Comparison of ENCODE assay signal across 19 cellular contexts in genomic region chr22:44711701-44712100, GRCh38. TPM values are rescaled to one million over a fixed set of nuclear protein-coding genes. Genes with fewer than 3 reads are reported as not detected.
DNase-seq lines count a peak whose midpoint lies in the region; ATAC-seq and TF ChIP-seq lines count a peak whose summit lies in the region.
"Had no signal": no experiment of that assay in that cellular context is flagged by ENCODE, and none has a peak within 500 bp of the region (broad histone marks: within the 10 kb centered on the region; RNA-seq: fewer than 3 reads in every experiment).

No MANE protein-coding gene starts in this region.

- no peaks in the 10 kb centered on the region for H3K27me3 Mint-ChIP-seq in T-helper 17 cell
- H3K27me3 Mint-ChIP-seq in activated CD4-positive, alpha-beta T cell treated with anti-CD3 and anti-CD28 coated beads, Interleukin-2, amount 10 ng/mL, durations not matched to agents 24 days and 14 days, result no peaks in the 10 kb centered on the region

- TF ChIP-seq EP300 in suprapubic skin (IDR thresholded peaks at IDR 0.05), result no peak

- intact Hi-C loops in activated CD4-positive, alpha-beta T cell treated with anti-CD3 and anti-CD28 coated beads, Interleukin-2, amount 10 ng/mL, durations not matched to agents 24 days and 14 days (cut with micrococcal nuclease), result no loop called here

- H3K4me1 ChIP-seq in muscle layer of duodenum (ENCODE audit: control insufficient read depth in 1 of 2, insufficient read depth in 2 of 2, low read length in 2 of 2) (no peaks in the 10 kb centered on the region), suprapubic skin (peaks cover 18% of the 10 kb centered on the region)
- H3K4me1 ChIP-seq: left ventricle myocardium inferior, parathyroid adenoma, testis had no signal

- H3K4me3 ChIP-seq in muscle layer of duodenum (ENCODE audit: low read depth in 1 of 2, low read length in 2 of 2) (no peak overlapping the region), suprapubic skin (no peak overlapping the region)
- H3K4me3 ChIP-seq: cardiac muscle cell, GM23338, left ventricle myocardium inferior, skin epidermis, testis had no signal

- no peak for TF ChIP-seq POLR2A in suprapubic skin (IDR thresholded peaks at IDR 0.05)

- H3K4me1 Mint-ChIP-seq in T-helper 17 cell, result peaks cover 25% of the 10 kb centered on the region
- H3K4me1 Mint-ChIP-seq in activated CD4-positive, alpha-beta T cell treated with anti-CD3 and anti-CD28 coated beads, Interleukin-2, amount 10 ng/mL, durations not matched to agents 24 days and 14 days, result peaks cover 1% of the 10 kb centered on the region

- peak overlapping the region; percentile 88 for H3K27ac Mint-ChIP-seq in T-helper 17 cell
- H3K27ac Mint-ChIP-seq in activated CD4-positive, alpha-beta T cell treated with anti-CD3 and anti-CD28 coated beads, Interleukin-2, amount 10 ng/mL, durations not matched to agents 24 days and 14 days, result no peak overlapping the region
- H3K27ac Mint-ChIP-seq: GM23338 had no signal

- DNase-seq in NCI-H524 (lab: John Stamatoyannopoulos, UW) (peak; percentile 13 to 54), NCI-H524 treated with DMSO at 0.1 percent for 48 hours (lab: John Stamatoyannopoulos, UW) (no peak), T-helper 17 cell (no peak), suprapubic skin (ENCODE audit: low spot score in 2 of 2) (no peak), NCI-H1092 (lab: John Stamatoyannopoulos, UW) (no peak)
- no peak for DNase-seq in activated CD4-positive, alpha-beta T cell treated with anti-CD3 and anti-CD28 coated beads, Interleukin-2, amount 10 ng/mL, durations not matched to agents 24 days and 14 days
- DNase-seq: left ventricle myocardium inferior; NCI-H2029 treated with DMSO at 0.1 percent for 48 hours; stimulated activated CD4-positive, alpha-beta T cell treated with anti-CD3 and anti-CD28 coated beads, Interleukin-4, amount 100 ng/mL, for 4 hours; testis had no signal

- no peak for TF ChIP-seq CTCF in suprapubic skin (IDR thresholded peaks at IDR 0.05)

- H3K4me3 Mint-ChIP-seq in T-helper 17 cell, result no peak overlapping the region
- no peak overlapping the region for H3K4me3 Mint-ChIP-seq in activated CD4-positive, alpha-beta T cell treated with anti-CD3 and anti-CD28 coated beads, Interleukin-2, amount 10 ng/mL, durations not matched to agents 24 days and 14 days
- H3K4me3 Mint-ChIP-seq: GM23338; T-helper 2 cell treated with Interferon-gamma antibody and Interleukin-4, amounts not matched to agents 5 μg/mL and 100 μg/mL, for 36 hours; WTC11 had no signal

- H3K36me3 Mint-ChIP-seq in T-helper 17 cell (ENCODE audit: low read depth), result no peaks in the 10 kb centered on the region
- H3K36me3 Mint-ChIP-seq in activated CD4-positive, alpha-beta T cell treated with anti-CD3 and anti-CD28 coated beads, Interleukin-2, amount 10 ng/mL, durations not matched to agents 24 days and 14 days (ENCODE audit: low read depth), result peaks cover 1% of the 10 kb centered on the region
- H3K36me3 Mint-ChIP-seq: WTC11 had no signal

- peak overlapping the region; percentile 16 for H3K27ac ChIP-seq in muscle layer of duodenum (ENCODE audit: low read length)
- peak overlapping the region; percentile 15 for H3K27ac ChIP-seq in suprapubic skin
- H3K27ac ChIP-seq: left ventricle myocardium inferior, parathyroid adenoma, testis had no signal

- no peaks in the 10 kb centered on the region for H3K9me3 ChIP-seq in T-helper 17 cell (ENCODE audit: control insufficient read depth, low read length, poor library complexity, severe bottlenecking)
- no peaks in the 10 kb centered on the region for H3K9me3 ChIP-seq in muscle layer of duodenum (ENCODE audit: control insufficient read depth in 1 of 2, low read length in 2 of 2)
- H3K9me3 ChIP-seq in suprapubic skin, result no peaks in the 10 kb centered on the region
- H3K9me3 ChIP-seq: left ventricle myocardium inferior, testis had no signal

- no peaks in the 10 kb centered on the region for H3K9me3 Mint-ChIP-seq in activated CD4-positive, alpha-beta T cell treated with anti-CD3 and anti-CD28 coated beads, Interleukin-2, amount 10 ng/mL, durations not matched to agents 24 days and 14 days
- H3K9me3 Mint-ChIP-seq: GM23338; T-helper 2 cell treated with Interferon-gamma antibody and Interleukin-4, amounts not matched to agents 5 μg/mL and 100 μg/mL, for 36 hours; WTC11 had no signal

- no peak for ATAC-seq in T-helper 17 cell
- ATAC-seq in HG03520 (IDR thresholded peaks at IDR 0.05; ENCODE audit: unreplicated experiment), result no peak
- ATAC-seq: WTC11 had no signal

- H3K27me3 ChIP-seq in muscle layer of duodenum (ENCODE audit: low read depth, low read length) (no peaks in the 10 kb centered on the region), suprapubic skin (no peaks in the 10 kb centered on the region)
- H3K27me3 ChIP-seq: cardiac muscle cell, testis had no signal

- WGBS in suprapubic skin, result 60% methylated on average over 1 of the region's 4 CpGs

- H3K36me3 ChIP-seq in muscle layer of duodenum (ENCODE audit: control insufficient read depth in 1 of 2, insufficient read depth in 2 of 2, low read length in 2 of 2), result no peaks in the 10 kb centered on the region
- H3K36me3 ChIP-seq in suprapubic skin, result peaks cover 7% of the 10 kb centered on the region
- H3K36me3 ChIP-seq: cardiac muscle cell, left ventricle myocardium inferior had no signal

RNA-seq across cellular contexts. Expression of gene PRR5, which starts 9.7 kb away (rescaled TPM):
- total RNA-seq in T-helper 17 cell (10 to 100 TPM; 51.8 to 52.2 TPM), suprapubic skin (10 to 100 TPM; 14.9 to 25.0 (median 20.4) TPM)
- total RNA-seq in activated CD4-positive, alpha-beta T cell treated with anti-CD3 and anti-CD28 coated beads, Interleukin-2, amount 10 ng/mL, durations not matched to agents 24 days and 14 days, result 22.7 and 23.6 TPM in 2 replicates

RNA-seq across cellular contexts. Expression of gene ARHGAP8, which starts 40.7 kb away (rescaled TPM):
- total RNA-seq in T-helper 17 cell (1 to 10 TPM; 4.7 to 7.1 TPM), suprapubic skin (1 to 10 TPM; 1.5 to 6.9 (median 4.2) TPM)
- total RNA-seq in activated CD4-positive, alpha-beta T cell treated with anti-CD3 and anti-CD28 coated beads, Interleukin-2, amount 10 ng/mL, durations not matched to agents 24 days and 14 days, result 0.12 and 0.36 TPM in 2 replicates
- total RNA-seq: A172, left ventricle myocardium inferior had no signal

Comparison
In these comparisons a context has a peak if more than half of its experiments do, and no peak if none do; other contexts are left out.
1. DNase-seq: peak in NCI-H524 (2 of 2); none in NCI-H524 treated with DMSO at 0.1 percent for 48 hours (single experiment), T-helper 17 cell (0 of 3), suprapubic skin (0 of 2), activated CD4-positive, alpha-beta T cell treated with anti-CD3 and anti-CD28 coated beads, Interleukin-2, amount 10 ng/mL, durations not matched to agents 24 days and 14 days (single experiment) and NCI-H1092 (single experiment).